23 cellular contexts compared by ENCODE assay signal in genomic region chr21:42426424-42426823, GRCh38. TPM values are rescaled to one million over a fixed set of nuclear protein-coding genes. Genes with fewer than 3 reads are reported as not detected.
DNase-seq lines count a peak whose midpoint lies in the region; ATAC-seq and TF ChIP-seq lines count a peak whose summit lies in the region.
"Had no signal": no experiment of that assay in that cellular context is flagged by ENCODE, and none has a peak within 500 bp of the region (broad histone marks: within the 10 kb centered on the region; RNA-seq: fewer than 3 reads in every experiment).

No MANE protein-coding gene starts in this region.

- POLR2A ChIA-PET in activated CD4-positive, alpha-beta T cell treated with anti-CD3 and anti-CD28 coated beads for 36 hours (lab: Charles Lee) = no interaction called here
- POLR2A ChIA-PET in activated CD8-positive, alpha-beta T cell treated with anti-CD3 and anti-CD28 coated beads for 36 hours (lab: Charles Lee) = interaction anchor here (0.8 to 8.0 kb wide), 6 partner anchors 11 to 33 kb away, joined by 3 to 133 read pairs (median 8); partner anchors contain the start of gene UBASH3A
- POLR2A ChIA-PET in naive thymus-derived CD4-positive, alpha-beta T cell (lab: Charles Lee) = interaction anchor here (0.5 to 10.0 kb wide), 3 partner anchors 25 to 1659 kb away, joined by 5 to 181 read pairs (median 18); partner anchors contain the start of gene UBASH3A

- CTCF ChIA-PET in activated CD4-positive, alpha-beta T cell treated with anti-CD3 and anti-CD28 coated beads for 36 hours (lab: Charles Lee) = interaction anchor here (0.7 to 8.6 kb wide), 4 partner anchors 11 to 281 kb away, joined by 3 to 56 read pairs (median 4); partner anchors contain the start of gene UBASH3A
- CTCF ChIA-PET in activated CD8-positive, alpha-beta T cell treated with anti-CD3 and anti-CD28 coated beads for 36 hours (lab: Charles Lee) = interaction anchor here (1.4 to 2.4 kb wide), 6 partner anchors 10 to 193 kb away, joined by 4 to 9 read pairs (median 6); no protein-coding TSS in a partner anchor
- CTCF ChIA-PET in naive thymus-derived CD4-positive, alpha-beta T cell (lab: Charles Lee) = interaction anchor here (1.1 to 1.2 kb wide), 2 partner anchors 45 to 88 kb away, joined by 3 read pairs; no protein-coding TSS in a partner anchor

- 77 to 83% (median 82%) methylated on average over 7 of the region's 7 CpGs for WGBS in psoas muscle, 3 donors

- H3K27ac Mint-ChIP-seq in activated CD4-positive, alpha-beta T cell treated with anti-CD3 and anti-CD28 coated beads for 36 hours = peak overlapping the region; percentile 87
- H3K27ac Mint-ChIP-seq in activated CD8-positive, alpha-beta T cell treated with anti-CD3 and anti-CD28 coated beads for 36 hours = peak overlapping the region; percentile 93
- peak overlapping the region; percentile 19 to 94 (median 80) for H3K27ac Mint-ChIP-seq in naive thymus-derived CD4-positive, alpha-beta T cell
- H3K27ac Mint-ChIP-seq: GM23338 had no signal

- H3K4me1 Mint-ChIP-seq in activated CD4-positive, alpha-beta T cell treated with anti-CD3 and anti-CD28 coated beads for 36 hours = peaks cover 62% of the 10 kb centered on the region
- peaks cover 61% of the 10 kb centered on the region for H3K4me1 Mint-ChIP-seq in activated CD8-positive, alpha-beta T cell treated with anti-CD3 and anti-CD28 coated beads for 36 hours (ENCODE audit: low read depth)
- H3K4me1 Mint-ChIP-seq in naive thymus-derived CD4-positive, alpha-beta T cell = peaks cover 46 to 74% (median 67%) of the 10 kb centered on the region in 7 donors
- H3K4me1 Mint-ChIP-seq: GM23338 had no signal

- no peaks in the 10 kb centered on the region for H3K27me3 Mint-ChIP-seq in activated CD4-positive, alpha-beta T cell treated with anti-CD3 and anti-CD28 coated beads for 36 hours
- H3K27me3 Mint-ChIP-seq in activated CD8-positive, alpha-beta T cell treated with anti-CD3 and anti-CD28 coated beads for 36 hours = no peaks in the 10 kb centered on the region
- H3K27me3 Mint-ChIP-seq in naive thymus-derived CD4-positive, alpha-beta T cell = peaks cover 0 to 6% (median 0%) of the 10 kb centered on the region in 5 donors

- H3K4me1 ChIP-seq in naive thymus-derived CD4-positive, alpha-beta T cell (ENCODE audit: control insufficient read depth in 2 of 2, insufficient read depth in 2 of 2, low read length in 2 of 2) = peaks cover 56 to 59% of the 10 kb centered on the region in 2 donors
- H3K4me1 ChIP-seq in ascending aorta (no peaks in the 10 kb centered on the region), psoas muscle (no peaks in the 10 kb centered on the region)
- H3K4me1 ChIP-seq: suprapubic skin had no signal

- H3K4me3 Mint-ChIP-seq in activated CD4-positive, alpha-beta T cell treated with anti-CD3 and anti-CD28 coated beads for 36 hours = no peak overlapping the region
- no peak overlapping the region for H3K4me3 Mint-ChIP-seq in activated CD8-positive, alpha-beta T cell treated with anti-CD3 and anti-CD28 coated beads for 36 hours
- H3K4me3 Mint-ChIP-seq in naive thymus-derived CD4-positive, alpha-beta T cell = peak overlapping the region; percentile 15 to 86 (median 52)
- H3K4me3 Mint-ChIP-seq: GM23338 had no signal

- ATAC-seq in activated CD4-positive, alpha-beta T cell treated with anti-CD3 and anti-CD28 coated beads for 36 hours = no peak
- ATAC-seq in activated CD8-positive, alpha-beta T cell treated with anti-CD3 and anti-CD28 coated beads for 36 hours = no peak
- ATAC-seq in naive thymus-derived CD4-positive, alpha-beta T cell = no peak
- no peak for ATAC-seq in HG02885 (IDR thresholded peaks at IDR 0.05; ENCODE audit: poor library complexity, unreplicated experiment)
- ATAC-seq in psoas muscle = no peak
- ATAC-seq: GM23338, sciatic nerve had no signal

- intact Hi-C loops in activated CD4-positive, alpha-beta T cell treated with anti-CD3 and anti-CD28 coated beads for 36 hours (cut with DNase I, micrococcal nuclease) = loop anchor here in 1 of 2 experiments (5.0 kb wide), 2 partner anchors 34 to 89 kb away; no protein-coding TSS in a partner anchor
- intact Hi-C loops in activated CD8-positive, alpha-beta T cell treated with anti-CD3 and anti-CD28 coated beads for 36 hours (cut with micrococcal nuclease) = loop anchor here (10.0 kb wide), 1 partner anchor 282 kb away; no protein-coding TSS in a partner anchor
- intact Hi-C loops in naive thymus-derived CD4-positive, alpha-beta T cell (cut with micrococcal nuclease) = loop anchor here in 1 of 2 donors (5.0 to 10.0 kb wide), 2 partner anchors 34 to 422 kb away; no protein-coding TSS in a partner anchor
- intact Hi-C loops in ascending aorta (cut with DNase I) (no loop called here), psoas muscle (cut with DNase I) (no loop called here)

- H3K4me3 ChIP-seq in naive thymus-derived CD4-positive, alpha-beta T cell (ENCODE audit: low read length) = peak overlapping the region; percentile 22
- no peak overlapping the region for H3K4me3 ChIP-seq in ascending aorta
- H3K4me3 ChIP-seq in psoas muscle = no peak overlapping the region
- H3K4me3 ChIP-seq: GM23338, suprapubic skin had no signal

- H3K36me3 Mint-ChIP-seq in activated CD4-positive, alpha-beta T cell treated with anti-CD3 and anti-CD28 coated beads for 36 hours (ENCODE audit: low read depth) = peaks cover 70% of the 10 kb centered on the region
- peaks cover 86% of the 10 kb centered on the region for H3K36me3 Mint-ChIP-seq in activated CD8-positive, alpha-beta T cell treated with anti-CD3 and anti-CD28 coated beads for 36 hours (ENCODE audit: low read depth)
- peaks cover 14 to 80% (median 40%) of the 10 kb centered on the region in 5 donors for H3K36me3 Mint-ChIP-seq in naive thymus-derived CD4-positive, alpha-beta T cell

- H3K36me3 ChIP-seq in naive thymus-derived CD4-positive, alpha-beta T cell (ENCODE audit: control insufficient read depth in 2 of 3, insufficient read depth in 3 of 3, low read length in 3 of 3) = peaks cover 26 to 73% (median 32%) of the 10 kb centered on the region in 3 experiments
- H3K36me3 ChIP-seq in ascending aorta = no peaks in the 10 kb centered on the region
- no peaks in the 10 kb centered on the region for H3K36me3 ChIP-seq in psoas muscle (ENCODE audit: insufficient read depth in 1 of 2, low read depth in 1 of 2)
- H3K36me3 ChIP-seq: suprapubic skin had no signal

- no peak for DNase-seq in activated CD4-positive, alpha-beta T cell treated with anti-CD3 and anti-CD28 coated beads for 36 hours
- DNase-seq in activated CD4-positive, alpha-beta T cell treated with anti-CD3 and anti-CD28 coated beads for 4 hours = no peak
- DNase-seq in GM10266 (ENCODE audit: extremely low spot score) (peak; percentile 68), ascending aorta (ENCODE audit: low spot score in 2 of 2) (no peak), psoas muscle (no peak)
- DNase-seq in activated CD8-positive, alpha-beta T cell treated with anti-CD3 and anti-CD28 coated beads for 36 hours = no peak
- no peak for DNase-seq in naive thymus-derived CD4-positive, alpha-beta T cell
- DNase-seq: activated T-cell treated with anti-CD3 and anti-CD28 coated beads, Interleukin-2, amount 50 U/mL, for 1 hour; amniotic stem cell; KBM-7; midbrain; NCI-H1048; NCI-H2171 treated with DMSO at 0.1 percent for 48 hours; SHP77; stimulated activated CD4-positive, alpha-beta T cell treated with anti-CD3 and anti-CD28 coated beads, Interleukin-2, amount 100 ng/mL, for 24 hours had no signal

- peak overlapping the region; percentile 85 for H3K27ac ChIP-seq in naive thymus-derived CD4-positive, alpha-beta T cell (ENCODE audit: low read depth, low read length)
- H3K27ac ChIP-seq in ascending aorta = no peak overlapping the region
- H3K27ac ChIP-seq in psoas muscle = no peak overlapping the region
- H3K27ac ChIP-seq: HL-60, suprapubic skin had no signal

- TF ChIP-seq CTCF in GM10266 (IDR thresholded peaks at IDR 0.05; ENCODE audit: control insufficient read depth, insufficient read depth, low read depth, missing control alignments) = no peak
- TF ChIP-seq CTCF in activated CD8-positive, alpha-beta T cell treated with anti-CD3 and anti-CD28 coated beads for 36 hours (IDR thresholded peaks at IDR 0.05) = no peak
- no peak for TF ChIP-seq CTCF in ascending aorta (IDR thresholded peaks at IDR 0.05)
- no peak for TF ChIP-seq CTCF in psoas muscle (IDR thresholded peaks at IDR 0.05)

- H3K27me3 ChIP-seq in naive thymus-derived CD4-positive, alpha-beta T cell (ENCODE audit: control insufficient read depth in 2 of 2, insufficient read depth in 2 of 2, low read length in 2 of 2) = no peaks in the 10 kb centered on the region
- H3K27me3 ChIP-seq in ascending aorta (no peaks in the 10 kb centered on the region), psoas muscle (ENCODE audit: insufficient read depth in 3 of 3, low read length in 2 of 3) (peaks cover 0 to 39% (median 7%) of the 10 kb centered on the region in 3 donors)

- H3K9me3 ChIP-seq in naive thymus-derived CD4-positive, alpha-beta T cell (ENCODE audit: control insufficient read depth in 2 of 3, low read length in 3 of 3) = no peaks in the 10 kb centered on the region
- H3K9me3 ChIP-seq in ascending aorta (no peaks in the 10 kb centered on the region), psoas muscle (no peaks in the 10 kb centered on the region)
- H3K9me3 ChIP-seq: suprapubic skin had no signal

- no peaks in the 10 kb centered on the region for H3K9me3 Mint-ChIP-seq in activated CD4-positive, alpha-beta T cell treated with anti-CD3 and anti-CD28 coated beads for 36 hours (ENCODE audit: low read depth)
- H3K9me3 Mint-ChIP-seq in activated CD8-positive, alpha-beta T cell treated with anti-CD3 and anti-CD28 coated beads for 36 hours = no peaks in the 10 kb centered on the region
- peaks cover 0 to 2% (median 0%) of the 10 kb centered on the region in 11 donors for H3K9me3 Mint-ChIP-seq in naive thymus-derived CD4-positive, alpha-beta T cell

RNA-seq across cellular contexts. Expression of gene UBASH3A, which starts 22.7 kb away (rescaled TPM):
- total RNA-seq in activated CD4-positive, alpha-beta T cell treated with anti-CD3 and anti-CD28 coated beads for 36 hours = 10 to 100 TPM; 37.3 to 39.0 TPM
- total RNA-seq in activated CD8-positive, alpha-beta T cell treated with anti-CD3 and anti-CD28 coated beads for 36 hours = 10 to 100 TPM; 48.7 to 52.9 TPM
- 100 to 1,000 TPM in 1 of 5 experiments, 10 to 100 TPM in 4; 41.9 to 101 (median 91.7) TPM for total RNA-seq in naive thymus-derived CD4-positive, alpha-beta T cell
- polyA plus RNA-seq in naive thymus-derived CD4-positive, alpha-beta T cell = 10 to 100 TPM; 57.1 to 99.3 TPM
- total RNA-seq in ascending aorta (0.75 TPM), psoas muscle (under 1 TPM in 1 of 4 donors, not detected in 3; 0.21 TPM)
- under 1 TPM in 1 of 3 donors, not detected in 2; 0.06 TPM for polyA plus RNA-seq in psoas muscle
- total RNA-seq: cerebellum, fibroblast of villous mesenchyme, GM23338, osteoblast had no signal
- polyA plus RNA-seq: GM23338 had no signal

RNA-seq across cellular contexts. Expression of gene TMPRSS3, which starts 30.6 kb away (rescaled TPM):
- total RNA-seq in activated CD4-positive, alpha-beta T cell treated with anti-CD3 and anti-CD28 coated beads for 36 hours = 100 to 1,000 TPM in 1 of 2 experiments, 10 to 100 TPM in 1; 99.1 to 113 TPM
- 100 to 1,000 TPM; 123 to 134 TPM for total RNA-seq in activated CD8-positive, alpha-beta T cell treated with anti-CD3 and anti-CD28 coated beads for 36 hours
- total RNA-seq in naive thymus-derived CD4-positive, alpha-beta T cell = 1 to 10 TPM in 4 of 5 experiments, under 1 TPM in 1; 0.88 to 7.6 (median 1.5) TPM
- 1 to 10 TPM in 1 of 2 donors, under 1 TPM in 1; 0.11 to 2.9 TPM for polyA plus RNA-seq in naive thymus-derived CD4-positive, alpha-beta T cell
- not detected for total RNA-seq in ascending aorta
- under 1 TPM in 1 of 4 donors, not detected in 3; 0.25 TPM for total RNA-seq in psoas muscle
- polyA plus RNA-seq in psoas muscle = not detected
- total RNA-seq: fibroblast of villous mesenchyme, osteoblast, sciatic nerve had no signal
- polyA plus RNA-seq: GM23338 had no signal

Comparison
In these comparisons a context has a peak if more than half of its experiments do, and no peak if none do; other contexts are left out.
1. H3K4me3 Mint-ChIP-seq: peak in naive thymus-derived CD4-positive, alpha-beta T cell (10 of 10); none in activated CD4-positive, alpha-beta T cell treated with anti-CD3 and anti-CD28 coated beads for 36 hours (single experiment) and activated CD8-positive, alpha-beta T cell treated with anti-CD3 and anti-CD28 coated beads for 36 hours (single experiment).
2. RNA of gene UBASH3A, which starts 22.7 kb away (total RNA-seq): 41.9 to 101 TPM in naive thymus-derived CD4-positive, alpha-beta T cell, 48.7 to 52.9 TPM in activated CD8-positive, alpha-beta T cell treated with anti-CD3 and anti-CD28 coated beads for 36 hours and 37.3 to 39.0 TPM in activated CD4-positive, alpha-beta T cell treated with anti-CD3 and anti-CD28 coated beads for 36 hours; 0.75 TPM in ascending aorta (single experiment) and 0.21 TPM in psoas muscle; every median in the first group is over 10 times any median in the second.
3. RNA of gene TMPRSS3, which starts 30.6 kb away (total RNA-seq): 123 to 134 TPM in activated CD8-positive, alpha-beta T cell treated with anti-CD3 and anti-CD28 coated beads for 36 hours and 99.1 to 113 TPM in activated CD4-positive, alpha-beta T cell treated with anti-CD3 and anti-CD28 coated beads for 36 hours; 0.88 to 7.6 TPM in naive thymus-derived CD4-positive, alpha-beta T cell, not detected in ascending aorta (single experiment) and 0.25 TPM in psoas muscle; every median in the first group is over 10 times any median in the second.
4. Peak in every context shown above with its lines, with median percentiles within 50 percentile points of each other: H3K27ac Mint-ChIP-seq.